In genomic region chr1:91582431-91582921, GRCh38 we compare ENCODE assay signal across 10 cellular contexts.
A peak's percentile ranks its signal among the peaks of the same experiment; 100 is the strongest.
DNase-seq lines count a peak whose midpoint lies in the region; ATAC-seq, FAIRE-seq and TF ChIP-seq lines count a peak whose summit lies in the region.
"Had no signal": no experiment of that assay in that cellular context is flagged by ENCODE, and none has a peak within 500 bp of the region (broad histone marks: within the 10 kb centered on the region; RNA-seq: fewer than 3 reads in every experiment).

No MANE protein-coding gene starts in this region.

- no peaks in the 10 kb centered on the region for H3K27me3 Mint-ChIP-seq in WTC11 (ENCODE audit: low read depth)
- no peaks in the 10 kb centered on the region for H3K27me3 Mint-ChIP-seq in activated CD4-positive, alpha-beta T cell treated with anti-CD3 and anti-CD28 coated beads for 36 hours
- peaks cover 4% of the 10 kb centered on the region for H3K27me3 Mint-ChIP-seq in activated naive CD8-positive, alpha-beta T cell treated with anti-CD3 and anti-CD28 coated beads for 36 hours

- no peak overlapping the region for H3K4me3 ChIP-seq in AG04449 (ENCODE audit: low read depth, low read length)
- no peak overlapping the region for H3K4me3 ChIP-seq in breast epithelium
- no peak overlapping the region for H3K4me3 ChIP-seq in mucosa of rectum (ENCODE audit: low read length in 2 of 2)
- H3K4me3 ChIP-seq: tibial nerve had no signal

- no peaks in the 10 kb centered on the region for H3K36me3 Mint-ChIP-seq in WTC11
- H3K36me3 Mint-ChIP-seq in activated CD4-positive, alpha-beta T cell treated with anti-CD3 and anti-CD28 coated beads for 36 hours (ENCODE audit: low read depth): no peaks in the 10 kb centered on the region
- H3K36me3 Mint-ChIP-seq in activated naive CD8-positive, alpha-beta T cell treated with anti-CD3 and anti-CD28 coated beads for 36 hours: no peaks in the 10 kb centered on the region

- no peaks in the 10 kb centered on the region for H3K9me3 ChIP-seq in breast epithelium
- no peaks in the 10 kb centered on the region for H3K9me3 ChIP-seq in mucosa of rectum (ENCODE audit: control insufficient read depth in 2 of 2, low read length in 2 of 2)
- H3K9me3 ChIP-seq: tibial nerve had no signal

- DNase-seq in AG04449 (ENCODE audit: low read depth, low spot score): peak; percentile 95
- DNase-seq in HTR-8/SVneo (ENCODE audit: insufficient read length, low spot score): peak; percentile 56
- no peak for DNase-seq in breast epithelium (ENCODE audit: low spot score in 2 of 2)
- DNase-seq in anterior cingulate cortex (lab: John Stamatoyannopoulos, UW): no peak
- no peak for DNase-seq in WTC11 (ENCODE audit: low spot score)
- DNase-seq in activated CD4-positive, alpha-beta T cell treated with anti-CD3 and anti-CD28 coated beads for 36 hours: no peak
- DNase-seq in activated naive CD8-positive, alpha-beta T cell treated with anti-CD3 and anti-CD28 coated beads for 36 hours: no peak
- DNase-seq: right cardiac atrium had no signal

- intact Hi-C loops in breast epithelium (cut with DNase I; ENCODE audit: low total_unique reads): no loop called here
- intact Hi-C loops in activated CD4-positive, alpha-beta T cell treated with anti-CD3 and anti-CD28 coated beads for 36 hours (cut with DNase I, micrococcal nuclease): no loop called here

- H3K9me3 Mint-ChIP-seq in WTC11: peaks cover 6% of the 10 kb centered on the region
- H3K9me3 Mint-ChIP-seq in activated CD4-positive, alpha-beta T cell treated with anti-CD3 and anti-CD28 coated beads for 36 hours (ENCODE audit: low read depth): no peaks in the 10 kb centered on the region
- no peaks in the 10 kb centered on the region for H3K9me3 Mint-ChIP-seq in activated naive CD8-positive, alpha-beta T cell treated with anti-CD3 and anti-CD28 coated beads for 36 hours

- CTCF ChIA-PET in AG04449 (lab: Yijun Ruan, JAX) (interaction anchor here (1.0 to 3.5 kb wide), 4 partner anchors 12 to 301 kb away, joined by 3 to 12 read pairs (median 4); no protein-coding TSS in a partner anchor), WTC11 (lab: Charles Lee) (no interaction called here)
- CTCF ChIA-PET in activated CD4-positive, alpha-beta T cell treated with anti-CD3 and anti-CD28 coated beads for 36 hours (lab: Charles Lee): no interaction called here

- H3K27ac Mint-ChIP-seq in WTC11: no peak overlapping the region
- no peak overlapping the region for H3K27ac Mint-ChIP-seq in activated CD4-positive, alpha-beta T cell treated with anti-CD3 and anti-CD28 coated beads for 36 hours
- no peak overlapping the region for H3K27ac Mint-ChIP-seq in activated naive CD8-positive, alpha-beta T cell treated with anti-CD3 and anti-CD28 coated beads for 36 hours

- no peak overlapping the region for H3K9ac ChIP-seq in mucosa of rectum (ENCODE audit: low read depth in 1 of 2, low read length in 2 of 2)

- H3K4me1 ChIP-seq in breast epithelium (no peaks in the 10 kb centered on the region), mucosa of rectum (ENCODE audit: control insufficient read depth in 2 of 2, insufficient read depth in 2 of 2, low read length in 2 of 2) (peaks cover 7 to 23% of the 10 kb centered on the region in 2 donors)

- H3K36me3 ChIP-seq in breast epithelium: no peaks in the 10 kb centered on the region
- H3K36me3 ChIP-seq in mucosa of rectum (ENCODE audit: control insufficient read depth in 2 of 2, insufficient read depth in 2 of 2, low read length in 2 of 2): no peaks in the 10 kb centered on the region
- H3K36me3 ChIP-seq: tibial nerve had no signal

- H3K27me3 ChIP-seq in breast epithelium (no peaks in the 10 kb centered on the region), mucosa of rectum (ENCODE audit: control insufficient read depth in 2 of 2, insufficient read depth in 2 of 2, low read length in 2 of 2) (no peaks in the 10 kb centered on the region)
- H3K27me3 ChIP-seq: tibial nerve had no signal

- no peak overlapping the region for H3K4me3 Mint-ChIP-seq in WTC11
- H3K4me3 Mint-ChIP-seq in activated CD4-positive, alpha-beta T cell treated with anti-CD3 and anti-CD28 coated beads for 36 hours: no peak overlapping the region
- H3K4me3 Mint-ChIP-seq in activated naive CD8-positive, alpha-beta T cell treated with anti-CD3 and anti-CD28 coated beads for 36 hours: no peak overlapping the region

- ATAC-seq in WTC11: no peak
- no peak for ATAC-seq in activated CD4-positive, alpha-beta T cell treated with anti-CD3 and anti-CD28 coated beads for 36 hours

- TF ChIP-seq CTCF in AG04449 (IDR thresholded peaks at IDR 0.05; ENCODE audit: insufficient read depth, low read length, missing control alignments) (no peak), breast epithelium (IDR thresholded peaks at IDR 0.05) (no peak), WTC11 (IDR thresholded peaks at IDR 0.05) (no peak)

- FAIRE-seq in HTR-8/SVneo (lab: Jason Lieb, UNC): peak; percentile 28

- POLR2A ChIA-PET in AG04449 (lab: Yijun Ruan, JAX) (interaction anchor here (0.5 to 1.0 kb wide), 3 partner anchors 13 to 302 kb away, joined by 3 to 4 read pairs (median 3); no protein-coding TSS in a partner anchor), WTC11 (lab: Charles Lee) (no interaction called here)
- POLR2A ChIA-PET in activated CD4-positive, alpha-beta T cell treated with anti-CD3 and anti-CD28 coated beads for 36 hours (lab: Charles Lee): no interaction called here

- H3K4me1 Mint-ChIP-seq in WTC11: peaks cover 17% of the 10 kb centered on the region
- H3K4me1 Mint-ChIP-seq in activated CD4-positive, alpha-beta T cell treated with anti-CD3 and anti-CD28 coated beads for 36 hours: no peaks in the 10 kb centered on the region
- H3K4me1 Mint-ChIP-seq in activated naive CD8-positive, alpha-beta T cell treated with anti-CD3 and anti-CD28 coated beads for 36 hours: peaks cover 1% of the 10 kb centered on the region

- TF ChIP-seq POLR2A in breast epithelium (IDR thresholded peaks at IDR 0.05): no peak

- H3K27ac ChIP-seq in breast epithelium (peak overlapping the region; percentile 52 to 83), mucosa of rectum (ENCODE audit: low read depth in 2 of 2, low read length in 2 of 2) (peak overlapping the region; percentile 35 to 52)

TF ChIP-seq in WTC11, 78 proteins besides CTCF, POLR2A, EP300 and RAD21:
- TF ChIP-seq ZBTB43 (CRISPR knock-in tag; IDR thresholded peaks at IDR 0.05) (no peak), GABPB1 (CRISPR knock-in tag; IDR thresholded peaks at IDR 0.05) (no peak), TCF7 (CRISPR knock-in tag; IDR thresholded peaks at IDR 0.05; ENCODE audit: low read depth) (no peak), RORB (CRISPR knock-in tag; IDR thresholded peaks at IDR 0.05) (no peak), MYBL2 (CRISPR knock-in tag; IDR thresholded peaks at IDR 0.05) (no peak)
- TF ChIP-seq, protein P1, sequence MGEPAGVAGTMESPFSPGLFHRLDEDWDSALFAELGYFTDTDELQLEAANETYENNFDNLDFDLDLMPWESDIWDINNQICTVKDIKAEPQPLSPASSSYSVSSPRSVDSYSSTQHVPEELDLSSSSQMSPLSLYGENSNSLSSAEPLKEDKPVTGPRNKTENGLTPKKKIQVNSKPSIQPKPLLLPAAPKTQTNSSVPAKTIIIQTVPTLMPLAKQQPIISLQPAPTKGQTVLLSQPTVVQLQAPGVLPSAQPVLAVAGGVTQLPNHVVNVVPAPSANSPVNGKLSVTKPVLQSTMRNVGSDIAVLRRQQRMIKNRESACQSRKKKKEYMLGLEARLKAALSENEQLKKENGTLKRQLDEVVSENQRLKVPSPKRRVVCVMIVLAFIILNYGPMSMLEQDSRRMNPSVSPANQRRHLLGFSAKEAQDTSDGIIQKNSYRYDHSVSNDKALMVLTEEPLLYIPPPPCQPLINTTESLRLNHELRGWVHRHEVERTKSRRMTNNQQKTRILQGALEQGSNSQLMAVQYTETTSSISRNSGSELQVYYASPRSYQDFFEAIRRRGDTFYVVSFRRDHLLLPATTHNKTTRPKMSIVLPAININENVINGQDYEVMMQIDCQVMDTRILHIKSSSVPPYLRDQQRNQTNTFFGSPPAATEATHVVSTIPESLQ (CRISPR knock-in tag; IDR thresholded peaks at IDR 0.05): no peak
- TF ChIP-seq, protein P2, sequence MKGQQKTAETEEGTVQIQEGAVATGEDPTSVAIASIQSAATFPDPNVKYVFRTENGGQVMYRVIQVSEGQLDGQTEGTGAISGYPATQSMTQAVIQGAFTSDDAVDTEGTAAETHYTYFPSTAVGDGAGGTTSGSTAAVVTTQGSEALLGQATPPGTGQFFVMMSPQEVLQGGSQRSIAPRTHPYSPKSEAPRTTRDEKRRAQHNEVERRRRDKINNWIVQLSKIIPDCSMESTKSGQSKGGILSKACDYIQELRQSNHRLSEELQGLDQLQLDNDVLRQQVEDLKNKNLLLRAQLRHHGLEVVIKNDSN (CRISPR knock-in tag; IDR thresholded peaks at IDR 0.05): no peak

Comparison
In these comparisons a context has a peak if more than half of its experiments do, and no peak if none do; other contexts are left out.
1. DNase-seq: peak in AG04449 (single experiment) and HTR-8/SVneo (single experiment); none in breast epithelium (0 of 2), anterior cingulate cortex (0 of 58), WTC11 (single experiment), activated CD4-positive, alpha-beta T cell treated with anti-CD3 and anti-CD28 coated beads for 36 hours (single experiment) and activated naive CD8-positive, alpha-beta T cell treated with anti-CD3 and anti-CD28 coated beads for 36 hours (single experiment).